8 cellular contexts compared by ENCODE assay signal in genomic region chr18:50280707-50281294, GRCh38. TPM values are rescaled to one million over a fixed set of nuclear protein-coding genes. Genes with fewer than 3 reads are reported as not detected.
DNase-seq lines count a peak whose midpoint lies in the region; ATAC-seq, FAIRE-seq and TF ChIP-seq lines count a peak whose summit lies in the region.

No MANE protein-coding gene starts in this region.

- BruUV-seq in PC-9 (replicated peaks; lab: Mats Ljungman, UMichigan) = no TSS peak

- H3K9me2 ChIP-seq in PC-9 (ENCODE audit: insufficient read depth) = no peaks in the 10 kb centered on the region

- H3F3A ChIP-seq in PC-9 (ENCODE audit: insufficient read depth, low read depth) = peaks cover 8% of the 10 kb centered on the region

- H2AFZ ChIP-seq in PC-9 = peak overlapping the region; percentile 99

- H3K36me3 Mint-ChIP-seq in CD8-positive, alpha-beta memory T cell = peaks cover 17 to 81% (median 25%) of the 10 kb centered on the region in 3 donors
- H3K36me3 Mint-ChIP-seq in osteocyte (ENCODE audit: unreplicated experiment) = peaks cover 36% of the 10 kb centered on the region

- no peak for TF ChIP-seq POLR2A in GM12891 (IDR thresholded peaks at IDR 0.05; ENCODE audit: low read depth, low read length)

- H3K4me3 Mint-ChIP-seq in CD8-positive, alpha-beta memory T cell = peak overlapping the region; percentile 95 to 98 (median 97)
- H3K4me3 Mint-ChIP-seq in osteocyte (ENCODE audit: unreplicated experiment) = peak overlapping the region; percentile 95

- CTCF ChIA-PET in CD8-positive, alpha-beta memory T cell (lab: Charles Lee) = interaction anchor here (1.5 to 2.0 kb wide), 3 partner anchors 12 to 76 kb away, joined by 9 to 19 read pairs (median 12); partner anchors contain the start of gene CFAP53
- CTCF ChIA-PET in PC-9 (lab: Charles Lee) = no interaction called here

- no peaks in the 10 kb centered on the region for H3K9me3 Mint-ChIP-seq in CD8-positive, alpha-beta memory T cell
- H3K9me3 Mint-ChIP-seq in osteocyte (ENCODE audit: unreplicated experiment) = no peaks in the 10 kb centered on the region

- H3K36me3 ChIP-seq in CD8-positive, alpha-beta memory T cell (ENCODE audit: insufficient read depth, low read length) = peaks cover 13% of the 10 kb centered on the region
- peaks cover 21% of the 10 kb centered on the region for H3K36me3 ChIP-seq in PC-9 (ENCODE audit: low read depth)

- peaks cover 30% of the 10 kb centered on the region for H3K4me1 ChIP-seq in CD8-positive, alpha-beta memory T cell (ENCODE audit: insufficient read depth, low read length)
- peaks cover 20% of the 10 kb centered on the region for H3K4me1 ChIP-seq in PC-9 (replicated peaks; ENCODE audit: insufficient read depth)

- peak overlapping the region; percentile 89 to 100 (median 98) for H3K27ac Mint-ChIP-seq in CD8-positive, alpha-beta memory T cell
- peak overlapping the region; percentile 94 for H3K27ac Mint-ChIP-seq in osteocyte (ENCODE audit: unreplicated experiment)

- H3K4me3 ChIP-seq in CD8-positive, alpha-beta memory T cell (ENCODE audit: low read length) = peak overlapping the region; percentile 90
- H3K4me3 ChIP-seq in PC-9 (peak overlapping the region; percentile 73), epithelial cell of esophagus (ENCODE audit: low read length) (peak overlapping the region; percentile 94)

- peaks cover 3% of the 10 kb centered on the region; the same call in 1 of the 2 replicates for H4K20me1 ChIP-seq in PC-9 (ENCODE audit: insufficient read depth)

- POLR2A ChIA-PET in CD8-positive, alpha-beta memory T cell (lab: Charles Lee) = interaction anchor here (1.0 to 1.7 kb wide), 3 partner anchors 10 to 27 kb away, joined by 3 to 10 read pairs (median 6); partner anchors contain the start of gene CFAP53
- POLR2A ChIA-PET in PC-9 (lab: Charles Lee; ENCODE audit: unreplicated experiment) = no interaction called here

- H3K4me1 Mint-ChIP-seq in CD8-positive, alpha-beta memory T cell = peaks cover 33 to 50% (median 37%) of the 10 kb centered on the region in 3 donors
- peaks cover 28% of the 10 kb centered on the region for H3K4me1 Mint-ChIP-seq in osteocyte (ENCODE audit: unreplicated experiment)

- H3K27ac ChIP-seq in CD8-positive, alpha-beta memory T cell (ENCODE audit: low read depth, low read length) = peak overlapping the region; percentile 86
- peak overlapping the region; percentile 82 for H3K27ac ChIP-seq in PC-9

- no peak for ATAC-seq in HG02840 (IDR thresholded peaks at IDR 0.05; ENCODE audit: low FRiP score, unreplicated experiment)

- no peak for TF ChIP-seq CTCF in PC-9 (conservative IDR thresholded peaks at IDR 0.05)
- TF ChIP-seq CTCF in epithelial cell of esophagus (IDR thresholded peaks at IDR 0.05; ENCODE audit: insufficient read depth, low read depth, low read length, missing control alignments) = no peak
- TF ChIP-seq CTCF in osteocyte (IDR thresholded peaks at IDR 0.05) = no peak

- DNase-seq in CD8-positive, alpha-beta memory T cell = no peak
- DNase-seq in PC-9 (no peak), epithelial cell of esophagus (ENCODE audit: low read depth) (no peak), osteocyte (ENCODE audit: extremely low spot score, unreplicated experiment) (no peak), hippocampal formation (lab: John Stamatoyannopoulos, UW) (no peak), GM12891 (ENCODE audit: insufficient read length, low spot score) (no peak), hypothalamus (lab: John Stamatoyannopoulos, UW) (no peak)

- H3K27me3 ChIP-seq in CD8-positive, alpha-beta memory T cell (ENCODE audit: insufficient read depth, low read length, poor library complexity, severe bottlenecking) = no peaks in the 10 kb centered on the region
- no peaks in the 10 kb centered on the region for H3K27me3 ChIP-seq in PC-9 (ENCODE audit: insufficient read depth, low read depth)

- intact Hi-C loops in PC-9 (cut with micrococcal nuclease; ENCODE audit: unreplicated experiment) = no loop called here

- FAIRE-seq in GM12891 (lab: Jason Lieb, UNC) = no peak

- peaks cover 0 to 1% of the 10 kb centered on the region in 2 donors for H3K27me3 Mint-ChIP-seq in CD8-positive, alpha-beta memory T cell
- no peaks in the 10 kb centered on the region for H3K27me3 Mint-ChIP-seq in osteocyte (ENCODE audit: unreplicated experiment)

- H3K79me2 ChIP-seq in PC-9 (ENCODE audit: low read depth) = peaks cover 28% of the 10 kb centered on the region

- H3K4me2 ChIP-seq in PC-9 = peak overlapping the region; percentile 97

- H3K9me3 ChIP-seq in CD8-positive, alpha-beta memory T cell (ENCODE audit: low read length) = no peaks in the 10 kb centered on the region
- no peaks in the 10 kb centered on the region for H3K9me3 ChIP-seq in PC-9 (ENCODE audit: insufficient read depth, low read depth)

TF ChIP-seq in GM12891, 5 proteins besides CTCF, POLR2A, EP300 and RAD21:
- no peak for TF ChIP-seq POLR2AphosphoS5 (IDR thresholded peaks at IDR 0.05; ENCODE audit: low read depth, low read length)
- no peak for TF ChIP-seq PAX5 (IDR thresholded peaks at IDR 0.05; ENCODE audit: insufficient read depth, low read length, severe bottlenecking)
- no peak for TF ChIP-seq SPI1 (IDR thresholded peaks at IDR 0.05; ENCODE audit: low read depth, low read length)
- TF ChIP-seq POU2F2 (IDR thresholded peaks at IDR 0.05; ENCODE audit: low read depth, low read length) = no peak
- no peak for TF ChIP-seq TAF1 (IDR thresholded peaks at IDR 0.05; ENCODE audit: low read depth, low read length)

RNA-seq across cellular contexts. Expression of gene MBD1, which starts 0.5 kb away (rescaled TPM):
- total RNA-seq in CD8-positive, alpha-beta memory T cell = 10 to 100 TPM; 83.0 to 99.2 TPM
- polyA plus RNA-seq in CD8-positive, alpha-beta memory T cell = 38.7 TPM
- total RNA-seq in PC-9 (2021) = 43.2 and 43.5 TPM in 2 replicates
- 69.9 and 74.2 TPM in 2 replicates for total RNA-seq in osteocyte
- polyA plus RNA-seq in GM12891 (2012; ENCODE audit: low read depth, missing spikeins) = 63.6 TPM

RNA-seq across cellular contexts. Expression of gene CXXC1, which starts 6.7 kb away (rescaled TPM):
- total RNA-seq in CD8-positive, alpha-beta memory T cell = 100 to 1,000 TPM; 113 to 115 TPM
- 64.6 TPM for polyA plus RNA-seq in CD8-positive, alpha-beta memory T cell
- total RNA-seq in PC-9 (2021) (48.2 and 54.7 TPM in 2 replicates), osteocyte (70.2 and 82.2 TPM in 2 replicates)
- 107 TPM for polyA plus RNA-seq in GM12891 (2012; ENCODE audit: low read depth, missing spikeins)

RNA-seq across cellular contexts. Expression of gene CFAP53, which starts 14.5 kb away (rescaled TPM):
- total RNA-seq in CD8-positive, alpha-beta memory T cell = under 1 TPM; 0.49 to 0.53 TPM
- polyA plus RNA-seq in CD8-positive, alpha-beta memory T cell = not detected
- 1.9 and 2.1 TPM in 2 replicates for total RNA-seq in PC-9 (2021)
- 0.39 and 0.78 TPM in 2 replicates for total RNA-seq in osteocyte
- 0.22 TPM for polyA plus RNA-seq in GM12891 (2012; ENCODE audit: low read depth, missing spikeins)
